1 cellular context compared by ENCODE assay signal in the genomic region with DNA sequence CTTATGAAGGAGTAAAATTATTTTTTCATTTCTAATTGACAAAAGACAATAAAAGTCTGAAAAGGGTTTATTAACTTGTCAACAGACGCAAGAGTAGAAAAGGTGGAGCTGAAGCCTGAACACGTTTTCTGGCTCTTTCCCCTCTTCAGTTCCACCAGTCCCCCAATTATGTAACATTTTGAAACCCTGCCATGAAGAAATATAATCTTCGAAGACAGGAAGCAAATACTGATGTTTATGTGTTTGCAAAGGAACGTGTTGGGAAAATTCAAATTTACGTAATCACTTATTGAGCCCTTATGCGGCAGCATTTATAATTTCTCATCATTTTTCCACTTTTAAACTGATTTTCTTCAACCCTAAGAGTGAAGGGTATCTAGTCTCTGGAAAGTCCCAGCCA.
TF ChIP-seq lines count a peak whose summit lies in the region.

No MANE protein-coding gene starts in this region.

TF ChIP-seq in K562, 482 proteins besides CTCF, POLR2A, EP300 and RAD21:
- TF ChIP-seq JUN (IDR thresholded peaks at IDR 0.05; ENCODE audit: borderline replicate concordance, low read depth, low read length) (no peak), JUN (CRISPR knock-in tag; IDR thresholded peaks at IDR 0.05; ENCODE audit: borderline replicate concordance) (no peak), ASH1L (IDR thresholded peaks at IDR 0.05; ENCODE audit: borderline replicate concordance, low read depth, partially characterized antibody) (no peak), CEBPB (tag; IDR thresholded peaks at IDR 0.05) (0 out of 2 replicates have a peak, but pooled peaks have one; percentile 25), GABPA (tag; conservative IDR thresholded peaks at IDR 0.05; ENCODE audit: low read depth) (no peak), MYC (IDR thresholded peaks at IDR 0.05; ENCODE audit: low read depth, low read length) (peak; percentile 35; the same call in 1 of the 2 replicates), MYC (CRISPR knock-in tag; IDR thresholded peaks at IDR 0.05; ENCODE audit: borderline replicate concordance, low read depth) (no peak), CEBPG (CRISPR knock-in tag; IDR thresholded peaks at IDR 0.05) (no peak), CEBPG (tag; conservative IDR thresholded peaks at IDR 0.05 in 1 of 2, IDR thresholded peaks at IDR 0.05 in 1 of 2) (0 out of 4 replicates have a peak, but pooled peaks of 1 of the 2 experiments have one; percentile 25), GABPB1 (CRISPR knock-in tag; IDR thresholded peaks at IDR 0.05) (no peak)
- TF ChIP-seq, protein P1, sequence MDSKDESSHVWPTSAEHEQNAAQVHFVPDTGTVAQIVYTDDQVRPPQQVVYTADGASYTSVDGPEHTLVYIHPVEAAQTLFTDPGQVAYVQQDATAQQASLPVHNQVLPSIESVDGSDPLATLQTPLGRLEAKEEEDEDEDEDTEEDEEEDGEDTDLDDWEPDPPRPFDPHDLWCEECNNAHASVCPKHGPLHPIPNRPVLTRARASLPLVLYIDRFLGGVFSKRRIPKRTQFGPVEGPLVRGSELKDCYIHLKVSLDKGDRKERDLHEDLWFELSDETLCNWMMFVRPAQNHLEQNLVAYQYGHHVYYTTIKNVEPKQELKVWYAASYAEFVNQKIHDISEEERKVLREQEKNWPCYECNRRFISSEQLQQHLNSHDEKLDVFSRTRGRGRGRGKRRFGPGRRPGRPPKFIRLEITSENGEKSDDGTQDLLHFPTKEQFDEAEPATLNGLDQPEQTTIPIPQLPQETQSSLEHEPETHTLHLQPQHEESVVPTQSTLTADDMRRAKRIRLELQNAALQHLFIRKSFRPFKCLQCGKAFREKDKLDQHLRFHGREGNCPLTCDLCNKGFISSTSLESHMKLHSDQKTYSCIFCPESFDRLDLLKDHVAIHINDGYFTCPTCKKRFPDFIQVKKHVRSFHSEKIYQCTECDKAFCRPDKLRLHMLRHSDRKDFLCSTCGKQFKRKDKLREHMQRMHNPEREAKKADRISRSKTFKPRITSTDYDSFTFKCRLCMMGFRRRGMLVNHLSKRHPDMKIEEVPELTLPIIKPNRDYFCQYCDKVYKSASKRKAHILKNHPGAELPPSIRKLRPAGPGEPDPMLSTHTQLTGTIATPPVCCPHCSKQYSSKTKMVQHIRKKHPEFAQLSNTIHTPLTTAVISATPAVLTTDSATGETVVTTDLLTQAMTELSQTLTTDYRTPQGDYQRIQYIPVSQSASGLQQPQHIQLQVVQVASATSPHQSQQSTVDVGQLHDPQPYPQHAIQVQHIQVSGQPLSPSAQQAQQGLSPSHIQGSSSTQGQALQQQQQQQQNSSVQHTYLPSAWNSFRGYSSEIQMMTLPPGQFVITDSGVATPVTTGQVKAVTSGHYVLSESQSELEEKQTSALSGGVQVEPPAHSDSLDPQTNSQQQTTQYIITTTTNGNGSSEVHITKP (IDR thresholded peaks at IDR 0.05; ENCODE audit: partially characterized antibody): no peak
